Comparison of ENCODE assay signal across 13 cellular contexts in genomic region chr22:36298601-36299000, GRCh38. TPM values are rescaled to one million over a fixed set of nuclear protein-coding genes. Genes with fewer than 3 reads are reported as not detected.
"Had no signal": no experiment of that assay in that cellular context is flagged by ENCODE, and none has a peak within 500 bp of the region (broad histone marks: within the 10 kb centered on the region; RNA-seq: fewer than 3 reads in every experiment).

No MANE protein-coding gene starts in this region.

- H3K27ac ChIP-seq: cardiac muscle cell, foreskin keratinocyte had no signal

- H3K4me3 ChIP-seq: cardiac muscle cell, heart left ventricle had no signal

- H3K27me3 ChIP-seq: cardiac muscle cell, foreskin keratinocyte, heart left ventricle had no signal

- H3K9me3 Mint-ChIP-seq: activated naive CD8-positive, alpha-beta T cell treated with anti-CD3 and anti-CD28 coated beads, Interleukin-2, amount 10 ng/mL, durations not matched to agents 7 days and 5 days; memory B cell; nephron progenitor cell; type B pancreatic cell had no signal

- DNase-seq: activated CD4-positive, alpha-beta T cell treated with anti-CD3 and anti-CD28 coated beads for 48 hours; activated effector memory CD4-positive, alpha-beta T cell treated with Interleukin-2 at 50 U/mL for 16 hours; activated naive CD8-positive, alpha-beta T cell treated with anti-CD3 and anti-CD28 coated beads, Interleukin-2, amount 10 ng/mL, durations not matched to agents 7 days and 5 days; activated T-cell treated with anti-CD3 and anti-CD28 coated beads for 4 hours; aorta; foreskin keratinocyte; nephron progenitor cell; substantia nigra had no signal

- H3K27ac Mint-ChIP-seq: activated naive CD8-positive, alpha-beta T cell treated with anti-CD3 and anti-CD28 coated beads, Interleukin-2, amount 10 ng/mL, durations not matched to agents 7 days and 5 days; memory B cell; nephron progenitor cell; type B pancreatic cell had no signal

- ATAC-seq: foreskin keratinocyte, heart left ventricle, SK-N-SH treated with all-trans-retinoic acid at 6 μM for 48 hours had no signal

- H3K27me3 Mint-ChIP-seq: activated naive CD8-positive, alpha-beta T cell treated with anti-CD3 and anti-CD28 coated beads, Interleukin-2, amount 10 ng/mL, durations not matched to agents 7 days and 5 days; memory B cell; type B pancreatic cell had no signal

- H3K4me1 Mint-ChIP-seq: nephron progenitor cell had no signal

- H3K4me1 ChIP-seq: foreskin keratinocyte had no signal

- H3K4me3 Mint-ChIP-seq: activated naive CD8-positive, alpha-beta T cell treated with anti-CD3 and anti-CD28 coated beads, Interleukin-2, amount 10 ng/mL, durations not matched to agents 7 days and 5 days; memory B cell; nephron progenitor cell; type B pancreatic cell had no signal

- H3K9me3 ChIP-seq: heart left ventricle had no signal

RNA-seq across cellular contexts. Expression of gene APOL1, which starts 45.7 kb away (rescaled TPM):
- total RNA-seq: cardiac muscle cell had no signal
